In the genomic region with DNA sequence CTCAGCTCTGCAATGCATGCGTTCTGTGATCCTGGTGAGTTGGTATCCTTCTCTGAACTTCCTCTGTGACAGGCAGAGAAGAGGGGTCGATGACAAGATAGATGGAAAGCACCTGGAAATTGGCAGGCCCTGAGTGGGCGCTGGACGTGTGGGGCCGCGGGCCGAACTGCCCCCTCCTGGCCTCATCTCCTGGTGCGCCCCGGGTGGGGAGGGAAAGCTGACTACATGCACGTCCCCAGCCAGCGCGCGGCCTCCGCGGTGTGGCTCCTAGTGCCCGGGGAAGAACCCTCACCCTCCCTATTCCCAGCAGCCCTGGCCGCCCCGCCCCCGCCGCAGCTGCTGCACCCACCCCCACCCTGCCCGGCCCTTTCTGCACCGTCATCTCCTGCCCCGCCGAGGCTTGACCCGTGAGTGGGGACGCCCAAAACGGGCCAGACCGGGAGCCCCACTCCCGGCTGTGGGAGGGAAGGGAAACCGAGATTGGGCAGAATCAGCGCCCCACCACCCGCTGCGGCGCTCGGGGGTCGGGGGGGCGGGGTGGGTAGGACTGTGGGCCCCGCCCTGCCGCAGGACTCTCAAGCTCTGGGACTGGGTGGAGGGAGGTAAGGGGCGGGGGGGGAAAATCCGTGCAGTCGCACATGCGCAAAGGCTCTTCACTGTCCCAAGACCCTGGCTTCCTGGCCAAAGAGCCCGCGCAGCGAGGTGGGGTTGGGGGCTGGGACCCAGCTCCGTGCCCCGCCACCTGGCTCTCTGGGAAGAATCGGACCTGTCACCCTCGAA, we compare ENCODE assay signal across 8 cellular contexts. TPM values are rescaled to one million over a fixed set of nuclear protein-coding genes. Genes with fewer than 3 reads are reported as not detected.
DNase-seq lines count a peak whose midpoint lies in the region; ATAC-seq and TF ChIP-seq lines count a peak whose summit lies in the region.

Gene NOL3 (plus strand): TSS at position 371 of the 780 bp plus-strand sequence.

- no peak within 1 kb of the TSS for H3K27ac ChIP-seq in OCI-LY7 (ENCODE audit: low read depth, low read length, poor library complexity, severe bottlenecking)
- H3K27ac ChIP-seq in brain microvascular endothelial cell: peak within 1 kb of the TSS; percentile 45
- no peak within 1 kb of the TSS for H3K27ac ChIP-seq in iPS-18a (ENCODE audit: low read length)
- peak within 1 kb of the TSS; percentile 87 to 95 (median 90) for H3K27ac ChIP-seq in sigmoid colon

- BruUV-seq in OCI-LY7 (replicated peaks; lab: Mats Ljungman, UMichigan): no TSS peak

- in situ Hi-C loops in brain microvascular endothelial cell (cut with HindIII; ENCODE audit: low pct_ligation_motif_present, low sequenced_read_pairs): no loop called here

- no peaks in the 10 kb centered on the region for H3K9me2 ChIP-seq in OCI-LY7 (ENCODE audit: insufficient read depth, low read length)

- peak within 1 kb of the TSS; percentile 52 for H3K4me2 ChIP-seq in OCI-LY7 (ENCODE audit: low read length)

- no peak within 1 kb of the TSS for H2AFZ ChIP-seq in OCI-LY7 (ENCODE audit: low read length)

- H3K9me3 ChIP-seq in OCI-LY7 (ENCODE audit: low read length) (no peaks in the 10 kb centered on the region), iPS-18a (ENCODE audit: control insufficient read depth, low read depth, low read length) (no peaks in the 10 kb centered on the region), sigmoid colon (no peaks in the 10 kb centered on the region)

- H3K36me3 ChIP-seq in OCI-LY7 (ENCODE audit: insufficient read depth, low read length) (no peaks in the 10 kb centered on the region), brain microvascular endothelial cell (replicated peaks) (no peaks in the 10 kb centered on the region), iPS-18a (ENCODE audit: control insufficient read depth, low read depth, low read length) (no peaks in the 10 kb centered on the region), sigmoid colon (no peaks in the 10 kb centered on the region)

- WGBS in sigmoid colon, 2 donors: 1% methylated on average over 50 of the region's 50 CpGs

- no peaks in the 10 kb centered on the region for H4K20me1 ChIP-seq in OCI-LY7 (ENCODE audit: insufficient read depth, low read length)

- no peak for TF ChIP-seq POLR2A in sigmoid colon (IDR thresholded peaks at IDR 0.05)

- DNase-seq in C1 segment of cervical spinal cord (lab: John Stamatoyannopoulos, UW) (peak in 12 of 14 donors; percentile 19 to 86 (median 56)), OCI-LY7 (ENCODE audit: low spot score) (no peak), brain microvascular endothelial cell (peak; percentile 33), sigmoid colon (peak; percentile 94), NAMALWA (ENCODE audit: low spot score) (no peak)

- H3K9ac ChIP-seq in iPS-18a (ENCODE audit: low read length): no peak within 1 kb of the TSS

- intact Hi-C loops in OCI-LY7 (cut with micrococcal nuclease; ENCODE audit: unreplicated experiment): no loop called here
- intact Hi-C loops in sigmoid colon (cut with DNase I): no loop called here

- H3K4me3 ChIP-seq in OCI-LY7 (ENCODE audit: low read depth, low read length, poor library complexity, severe bottlenecking) (peak within 1 kb of the TSS; percentile 38), brain microvascular endothelial cell (ENCODE audit: low read depth, low read length) (peak within 1 kb of the TSS; percentile 55), iPS-18a (ENCODE audit: low read length) (peak within 1 kb of the TSS; percentile 66), sigmoid colon (peak within 1 kb of the TSS; percentile 29 to 57 (median 48))

- H3K79me2 ChIP-seq in OCI-LY7 (ENCODE audit: insufficient read depth, low read depth, low read length): no peaks in the 10 kb centered on the region

- POLR2A ChIA-PET in OCI-LY7 (lab: Charles Lee): interaction anchor here (0.7 kb wide), 1 partner anchor 23 kb away, joined by 4 read pairs; no protein-coding TSS in a partner anchor

- no peak for TF ChIP-seq EP300 in sigmoid colon (IDR thresholded peaks at IDR 0.05)

- CTCF ChIA-PET in OCI-LY7 (lab: Charles Lee; ENCODE audit: unreplicated experiment): interaction anchor here (0.6 kb wide), 1 partner anchor 32 kb away, joined by 3 read pairs; no protein-coding TSS in a partner anchor

- ATAC-seq in GM18870 (IDR thresholded peaks at IDR 0.05; ENCODE audit: unreplicated experiment): peak; percentile 43
- ATAC-seq in HG03378 (IDR thresholded peaks at IDR 0.05; ENCODE audit: unreplicated experiment): peak; percentile 32

- H3K4me1 ChIP-seq in OCI-LY7 (ENCODE audit: insufficient read depth, low read length, poor library complexity, severe bottlenecking) (peaks cover 25% of the 10 kb centered on the region), iPS-18a (ENCODE audit: control insufficient read depth, low read depth, low read length) (peaks cover 19% of the 10 kb centered on the region), sigmoid colon (peaks cover 0 to 64% (median 59%) of the 10 kb centered on the region in 4 donors)

- H3K27me3 ChIP-seq in brain microvascular endothelial cell (replicated peaks) (peaks cover 21% of the 10 kb centered on the region), iPS-18a (ENCODE audit: control insufficient read depth, insufficient read depth, low read length) (peaks cover 97% of the 10 kb centered on the region), sigmoid colon (peaks cover 8 to 10% (median 9%) of the 10 kb centered on the region in 3 donors)

- TF ChIP-seq CTCF in OCI-LY7 (conservative IDR thresholded peaks at IDR 0.05; ENCODE audit: low read length) (no peak), brain microvascular endothelial cell (IDR thresholded peaks at IDR 0.05; ENCODE audit: low read depth, low read length, missing control alignments) (peak; percentile 32), sigmoid colon (IDR thresholded peaks at IDR 0.05) (no peak)

RNA-seq across cellular contexts. Expression of gene NOL3, which starts in this region (rescaled TPM):
- 1.1 and 2.2 TPM in 2 replicates for total RNA-seq in OCI-LY7 (2014; rRNA removed; shearing (Covaris generic))
- total RNA-seq in OCI-LY7 (2022): 4.1 and 4.4 TPM in 2 replicates
- 10 to 100 TPM; 23.2 to 36.7 (median 25.9) TPM for total RNA-seq in sigmoid colon
- polyA plus RNA-seq in sigmoid colon: 10 to 100 TPM; 12.7 to 23.9 (median 13.2) TPM

Comparison
In these comparisons a context has a peak if more than half of its experiments do, and no peak if none do; other contexts are left out.
1. RNA of gene NOL3 (total RNA-seq): 23.2 to 36.7 TPM in sigmoid colon; 1.1 to 4.4 TPM in OCI-LY7; every median in the first group is over 4 times any median in the second.
2. DNase-seq: peak in C1 segment of cervical spinal cord (12 of 14), brain microvascular endothelial cell (single experiment) and sigmoid colon (single experiment); none in OCI-LY7 (single experiment) and NAMALWA (single experiment).
3. H3K27ac ChIP-seq: peak in brain microvascular endothelial cell (single experiment) and sigmoid colon (4 of 4); none in OCI-LY7 (single experiment) and iPS-18a (single experiment).
4. Peak in every context shown above with its lines, with median percentiles within 50 percentile points of each other: H3K4me3 ChIP-seq.